ENCODE assay signal across 7 cellular contexts in the genomic region with DNA sequence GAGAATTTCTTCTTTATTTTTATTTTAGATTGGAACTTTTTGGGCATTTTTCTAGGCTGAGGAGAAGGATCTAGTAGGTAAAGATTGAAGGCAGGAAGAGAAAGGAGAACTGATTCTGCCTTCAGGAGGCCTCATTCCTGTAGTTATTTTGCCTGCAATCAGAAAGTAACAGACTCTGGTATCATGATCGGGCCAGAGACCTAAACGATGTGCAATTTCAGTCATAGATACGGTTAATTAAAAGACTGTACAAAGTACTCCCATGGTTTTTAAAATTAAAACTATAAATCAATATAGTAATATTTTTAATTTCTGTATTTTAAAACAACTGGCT. TPM values are rescaled to one million over a fixed set of nuclear protein-coding genes. Genes with fewer than 3 reads are reported as not detected.
A peak's percentile ranks its signal among the peaks of the same experiment; 100 is the strongest.
DNase-seq lines count a peak whose midpoint lies in the region; ATAC-seq, FAIRE-seq and TF ChIP-seq lines count a peak whose summit lies in the region.
"Not testable (repeated sequence)": the region's sequence is repeated elsewhere in the genome, so short reads cannot be mapped to it uniquely, and the experiment has no call there.

No MANE protein-coding gene starts in this region.

- ATAC-seq in GM18517 (IDR thresholded peaks at IDR 0.05; ENCODE audit: unreplicated experiment) (peak; percentile 67), GM19438 (IDR thresholded peaks at IDR 0.05; ENCODE audit: low read depth, unreplicated experiment) (peak; percentile 73), GM21786 (IDR thresholded peaks at IDR 0.05; ENCODE audit: unreplicated experiment) (peak; percentile 57), HG03025 (IDR thresholded peaks at IDR 0.05; ENCODE audit: low FRiP score, unreplicated experiment) (peak; percentile 54), HG03442 (IDR thresholded peaks at IDR 0.05; ENCODE audit: unreplicated experiment) (peak; percentile 41), activated B cell treated with CpG ODN at 0.5 μM for 24 hours (ENCODE audit: low read depth) (peak; percentile 29), GM12878 (peak; percentile 80)

- SMC1A ChIA-PET in GM12878 (lab: Charles Lee; ENCODE audit: uncharacterized antibody, unreplicated experiment), result not testable (repeated sequence)

- not testable (repeated sequence) for H4K20me1 ChIP-seq in GM12878 (ENCODE audit: control insufficient read depth, insufficient read depth)

- intact Hi-C loops in activated B cell treated with CpG ODN at 0.5 μM for 24 hours (cut with micrococcal nuclease); GM12878 (cut with micrococcal nuclease; ENCODE audit: unreplicated experiment): not testable (repeated sequence)

- peak overlapping the region; percentile 81 for H3K27ac Mint-ChIP-seq in activated B cell treated with CpG ODN at 0.5 μM for 24 hours

- in situ Hi-C loops in GM12878 (cut with MboI), result not testable (repeated sequence)

- POLR2A ChIA-PET in activated B cell treated with CpG ODN at 0.5 μM for 24 hours (lab: Charles Lee); GM12878 (lab: Charles Lee): not testable (repeated sequence)

- DNase-seq in activated B cell treated with CpG ODN at 0.5 μM for 24 hours; GM12878 (ENCODE audit: low read depth, low spot score): not testable (repeated sequence)

- RAD21 ChIA-PET in GM12878 (lab: Charles Lee; ENCODE audit: unreplicated experiment), result not testable (repeated sequence)

- not testable (repeated sequence) for TF ChIP-seq EP300 in GM12878 (IDR thresholded peaks at IDR 0.05; ENCODE audit: borderline replicate concordance in 1 of 2, control insufficient read depth in 1 of 2, low read depth in 2 of 2, low read length in 2 of 2)

- not testable (repeated sequence) for H3K27ac ChIP-seq in GM12878 (ENCODE audit: control insufficient read depth, insufficient read depth)

- not testable (repeated sequence) for H2AFZ ChIP-seq in GM12878 (ENCODE audit: control insufficient read depth, low read depth, low read length)

- not testable (repeated sequence) for H3K4me1 ChIP-seq in GM12878 (ENCODE audit: control insufficient read depth, insufficient read depth, low read length)

- not testable (repeated sequence) for H3K36me3 ChIP-seq in GM12878 (ENCODE audit: control insufficient read depth in 2 of 2, insufficient read depth in 2 of 2, low read length in 1 of 2)

- not testable (repeated sequence) for H3K9me3 Mint-ChIP-seq in activated B cell treated with CpG ODN at 0.5 μM for 24 hours

- not testable (repeated sequence) for H3K9me3 ChIP-seq in GM12878 (replicated peaks; ENCODE audit: control insufficient read depth, insufficient read depth, low read length)

- TF ChIP-seq CTCF in activated B cell treated with CpG ODN at 0.5 μM for 24 hours (IDR thresholded peaks at IDR 0.05); GM12878 (IDR thresholded peaks at IDR 0.05 in 2 of 3, conservative IDR thresholded peaks at IDR 0.05 in 1 of 3; ENCODE audit: control insufficient read depth in 2 of 3, extremely low read depth in 1 of 3, insufficient read depth in 1 of 3, low read depth in 3 of 3, low read length in 3 of 3): not testable (repeated sequence)

- H3K27me3 Mint-ChIP-seq in activated B cell treated with CpG ODN at 0.5 μM for 24 hours, result not testable (repeated sequence)

- not testable (repeated sequence) for H3K27me3 ChIP-seq in GM12878 (replicated peaks in 1 of 2; ENCODE audit: control insufficient read depth in 2 of 2, insufficient read depth in 2 of 2, low read length in 1 of 2)

- not testable (repeated sequence) for H3K9ac ChIP-seq in GM12878 (ENCODE audit: control insufficient read depth, insufficient read depth, low read length)

- not testable (repeated sequence) for BruUV-seq in GM12878 (replicated peaks; lab: Mats Ljungman, UMichigan)

- not testable (repeated sequence) for TF ChIP-seq POLR2A in GM12878 (IDR thresholded peaks at IDR 0.05; ENCODE audit: low read depth, low read length)

- CTCF ChIA-PET in activated B cell treated with CpG ODN at 0.5 μM for 24 hours (lab: Charles Lee); GM12878 (lab: Yijun Ruan, JAX): not testable (repeated sequence)

- H3K4me3 Mint-ChIP-seq in activated B cell treated with CpG ODN at 0.5 μM for 24 hours, result peak overlapping the region; percentile 61

- not testable (repeated sequence) for H3K4me3 ChIP-seq in GM12878

- H3K4me1 Mint-ChIP-seq in activated B cell treated with CpG ODN at 0.5 μM for 24 hours, result peaks cover 31% of the 10 kb centered on the region

- H3K79me2 ChIP-seq in GM12878 (ENCODE audit: control insufficient read depth, insufficient read depth, low read length), result not testable (repeated sequence)

- not testable (repeated sequence) for H3K4me2 ChIP-seq in GM12878 (ENCODE audit: control insufficient read depth, insufficient read depth)

- H3K36me3 Mint-ChIP-seq in activated B cell treated with CpG ODN at 0.5 μM for 24 hours (ENCODE audit: low read depth), result not testable (repeated sequence)

- not testable (repeated sequence) for FAIRE-seq in GM12878 (lab: Jason Lieb, UNC)

- WGBS in GM12878 (ENCODE audit: insufficient coverage, insufficient replicate concordance, low lambda C conversion rate, missing lambda C conversion rate), result no CpG with 5 or more reads among the region's 3 CpGs

- TF ChIP-seq RAD21 in GM12878 (IDR thresholded peaks at IDR 0.05; ENCODE audit: insufficient read depth, low read depth, low read length), result not testable (repeated sequence)

RNA-seq across cellular contexts. Expression of gene NOTCH2, which starts 53.1 kb away (rescaled TPM):
- total RNA-seq in activated B cell treated with CpG ODN at 0.5 μM for 24 hours, result 216 and 259 TPM in 2 replicates
- 7.3 and 8.5 TPM in 2 replicates for total RNA-seq in GM12878 (2013; cell fraction: nucleolus; rRNA removed)
- 0.38 and 0.62 TPM in 2 replicates for total RNA-seq in GM12878 (2014; rRNA removed)
- total RNA-seq in GM12878 (2014; rRNA removed; fragmentation: Illumina TruSeq; extraction: Trizol), result 0.40 and 0.46 TPM in 2 replicates
- 1.4 and 1.6 TPM in 2 replicates for total RNA-seq in GM12878 (2021)
- 2.6 TPM for polyA plus RNA-seq in GM12878 (2011; ENCODE audit: low read depth)
- 1.5 and 2.0 TPM in 2 replicates for polyA plus RNA-seq in GM12878 (2011; rRNA removed)
- polyA plus RNA-seq in GM12878 (2011; cell fraction: cytosol; rRNA removed), result 2.0 and 2.5 TPM in 2 replicates
- polyA plus RNA-seq in GM12878 (2011; cell fraction: nucleus; rRNA removed), result 3.9 and 4.0 TPM in 2 replicates
- polyA plus RNA-seq in GM12878 (2012), result 1.8 and 2.2 TPM in 2 replicates
- 0.24 and 0.47 TPM in 2 replicates for polyA plus RNA-seq in GM12878 (2014; fragmentation: Illumina TruSeq; extraction: Trizol)
- polyA plus RNA-seq in GM12878 (2014; fragmentation: Nextera tagmentation; extraction: Ambion mirVana), result under 1 TPM in 1 of 2 experiments, not detected in 1; 0.02 TPM
- 0.33 and 0.58 TPM in 2 replicates for polyA plus RNA-seq in GM12878 (2014; rRNA removed)
- polyA plus RNA-seq in GM12878 (2016; fragmentation: Nextera tagmentation; extraction: Ambion mirVana), result under 1 TPM; 0.70 to 0.74 TPM
- 16.7 and 23.2 TPM in 2 replicates for polyA minus RNA-seq in GM12878 (2011; rRNA and poly(A)+ RNA removed)
- 5.6 and 5.8 TPM in 2 replicates for polyA minus RNA-seq in GM12878 (2011; cell fraction: cytosol; rRNA and poly(A)+ RNA removed)
- 9.9 and 14.0 TPM in 2 replicates for polyA minus RNA-seq in GM12878 (2011; cell fraction: nucleus; rRNA and poly(A)+ RNA removed)

RNA-seq across cellular contexts. Expression of gene SEC22B, which starts 53.8 kb away (rescaled TPM):
- 24.5 and 27.5 TPM in 2 replicates for total RNA-seq in activated B cell treated with CpG ODN at 0.5 μM for 24 hours
- total RNA-seq in GM12878 (2013; cell fraction: nucleolus; rRNA removed), result 48.9 and 55.9 TPM in 2 replicates
- 20.4 and 25.1 TPM in 2 replicates for total RNA-seq in GM12878 (2014; rRNA removed)
- 28.0 and 29.0 TPM in 2 replicates for total RNA-seq in GM12878 (2014; rRNA removed; fragmentation: Illumina TruSeq; extraction: Trizol)
- 21.0 and 21.7 TPM in 2 replicates for total RNA-seq in GM12878 (2021)
- polyA plus RNA-seq in GM12878 (2011; ENCODE audit: low read depth), result 15.5 TPM
- 24.6 and 36.7 TPM in 2 replicates for polyA plus RNA-seq in GM12878 (2011; rRNA removed)
- 9.6 and 10.7 TPM in 2 replicates for polyA plus RNA-seq in GM12878 (2011; cell fraction: cytosol; rRNA removed)
- 15.8 and 15.9 TPM in 2 replicates for polyA plus RNA-seq in GM12878 (2011; cell fraction: nucleus; rRNA removed)
- polyA plus RNA-seq in GM12878 (2012), result 24.3 and 27.8 TPM in 2 replicates
- polyA plus RNA-seq in GM12878 (2014; fragmentation: Illumina TruSeq; extraction: Trizol), result 30.0 and 34.0 TPM in 2 replicates
- 10 to 100 TPM; 27.4 to 36.7 TPM for polyA plus RNA-seq in GM12878 (2014; fragmentation: Nextera tagmentation; extraction: Ambion mirVana)
- 17.2 and 19.8 TPM in 2 replicates for polyA plus RNA-seq in GM12878 (2014; rRNA removed)
- 10 to 100 TPM; 41.2 to 41.5 TPM for polyA plus RNA-seq in GM12878 (2016; fragmentation: Nextera tagmentation; extraction: Ambion mirVana)
- 18.8 and 23.6 TPM in 2 replicates for polyA minus RNA-seq in GM12878 (2011; rRNA and poly(A)+ RNA removed)
- polyA minus RNA-seq in GM12878 (2011; cell fraction: cytosol; rRNA and poly(A)+ RNA removed), result 6.7 and 8.1 TPM in 2 replicates
- 20.1 and 28.0 TPM in 2 replicates for polyA minus RNA-seq in GM12878 (2011; cell fraction: nucleus; rRNA and poly(A)+ RNA removed)

Comparison
In these comparisons a context has a peak if more than half of its experiments do, and no peak if none do; other contexts are left out.
1. ATAC-seq: peak in every context shown above with its lines; median percentile 80 in GM12878; 73 in GM19438; 67 in GM18517; 57 in GM21786; 54 in HG03025; 41 in HG03442; 29 in activated B cell treated with CpG ODN at 0.5 μM for 24 hours.
2. RNA of gene NOTCH2, which starts 53.1 kb away (total RNA-seq): 216 to 259 TPM in activated B cell treated with CpG ODN at 0.5 μM for 24 hours; 0.38 to 8.5 TPM in GM12878; every median in the first group is over 10 times any median in the second.